In genomic region chr12:94940771-94941170, GRCh38 we compare ENCODE assay signal across 23 cellular contexts.
A peak's percentile ranks its signal among the peaks of the same experiment; 100 is the strongest.
DNase-seq lines count a peak whose midpoint lies in the region; ATAC-seq, FAIRE-seq and TF ChIP-seq lines count a peak whose summit lies in the region.
"Had no signal": no experiment of that assay in that cellular context is flagged by ENCODE, and none has a peak within 500 bp of the region (broad histone marks: within the 10 kb centered on the region; RNA-seq: fewer than 3 reads in every experiment).

No MANE protein-coding gene starts in this region.

- H3K9me3 Mint-ChIP-seq in memory B cell, result peaks cover 8% of the 10 kb centered on the region
- peaks cover 4% of the 10 kb centered on the region for H3K9me3 Mint-ChIP-seq in stimulated activated effector memory CD8-positive, alpha-beta T cell treated with anti-CD3 and anti-CD28 coated beads, Interleukin-12 subunit alpha, Interleukin-12 subunit beta, amount 100 ng/mL, for 72 hours
- H3K9me3 Mint-ChIP-seq in CD8-positive, alpha-beta T cell, result peaks cover 15% of the 10 kb centered on the region

- H3K9me3 ChIP-seq in heart right ventricle (peaks cover 0 to 4% (median 0%) of the 10 kb centered on the region in 11 donors), endothelial cell of umbilical vein (replicated peaks; ENCODE audit: control insufficient read depth, insufficient read depth, low read length) (no peaks in the 10 kb centered on the region)
- no peaks in the 10 kb centered on the region for H3K9me3 ChIP-seq in CD8-positive, alpha-beta T cell (ENCODE audit: low read length)
- H3K9me3 ChIP-seq: MG63, suprapubic skin, uterus had no signal

- peaks cover 7% of the 10 kb centered on the region for H3K36me3 Mint-ChIP-seq in memory B cell
- H3K36me3 Mint-ChIP-seq in stimulated activated effector memory CD8-positive, alpha-beta T cell treated with anti-CD3 and anti-CD28 coated beads, Interleukin-12 subunit alpha, Interleukin-12 subunit beta, amount 100 ng/mL, for 72 hours, result peaks cover 6% of the 10 kb centered on the region
- peaks cover 2% of the 10 kb centered on the region for H3K36me3 Mint-ChIP-seq in CD8-positive, alpha-beta T cell
- H3K36me3 Mint-ChIP-seq: CD4-positive, CD25-positive, alpha-beta regulatory T cell had no signal

- dilution Hi-C loops in endothelial cell of umbilical vein (cut with MboI; ENCODE audit: extremely low pct_ligation_motif_present, low sequenced_read_pairs), result no loop called here

- CTCF ChIA-PET in endothelial cell of umbilical vein (lab: Charles Lee), result interaction anchor here (1.0 to 1.6 kb wide), 3 partner anchors 10 to 14 kb away, joined by 3 to 4 read pairs (median 3); no protein-coding TSS in a partner anchor
- CTCF ChIA-PET in CD8-positive, alpha-beta T cell (lab: Charles Lee), result interaction anchor here (0.6 kb wide), 2 partner anchors 84 to 580 kb away, joined by 3 read pairs; no protein-coding TSS in a partner anchor

- no peaks in the 10 kb centered on the region for H4K20me1 ChIP-seq in endothelial cell of umbilical vein (replicated peaks; ENCODE audit: control insufficient read depth, extremely low read depth, insufficient read depth, low read length)

- POLR2A ChIA-PET in endothelial cell of umbilical vein (lab: Charles Lee), result interaction anchor here (0.6 kb wide), 1 partner anchor 109 kb away, joined by 8 read pairs; no protein-coding TSS in a partner anchor
- POLR2A ChIA-PET in CD8-positive, alpha-beta T cell (lab: Charles Lee), result no interaction called here

- 96 to 97% methylated on average over 9 of the region's 9 CpGs for WGBS in heart right ventricle, 2 donors

- ATAC-seq in heart right ventricle (peak in 4 of 8 donors; percentile 4 to 35 (median 14)), Right ventricle myocardium superior (ENCODE audit: poor library complexity) (no peak), memory B cell (ENCODE audit: low read depth) (no peak), GM21381 (IDR thresholded peaks at IDR 0.05; ENCODE audit: unreplicated experiment) (no peak)
- ATAC-seq in stimulated activated effector memory CD8-positive, alpha-beta T cell treated with anti-CD3 and anti-CD28 coated beads, Interleukin-12 subunit alpha, Interleukin-12 subunit beta, amount 100 ng/mL, for 72 hours, result no peak
- no peak for ATAC-seq in CD8-positive, alpha-beta T cell

- H3K79me2 ChIP-seq in endothelial cell of umbilical vein (ENCODE audit: control insufficient read depth, insufficient read depth, low read length), result no peaks in the 10 kb centered on the region

- TF ChIP-seq CTCF in heart right ventricle (IDR thresholded peaks at IDR 0.05) (no peak), endothelial cell of umbilical vein (IDR thresholded peaks at IDR 0.05; ENCODE audit: extremely low read depth in 1 of 2, insufficient read depth in 1 of 2, low read depth in 1 of 2, low read length in 2 of 2) (no peak)
- no peak for TF ChIP-seq CTCF in CD8-positive, alpha-beta T cell (IDR thresholded peaks at IDR 0.05)

- H3K4me2 ChIP-seq in endothelial cell of umbilical vein (ENCODE audit: insufficient read depth, low read length), result no peak overlapping the region

- H2AFZ ChIP-seq in endothelial cell of umbilical vein (ENCODE audit: low read depth, low read length), result no peak overlapping the region

- FAIRE-seq in endothelial cell of umbilical vein (lab: Jason Lieb, UNC), result no peak
- FAIRE-seq: H54, RCC 7860 had no signal

- H3K27me3 Mint-ChIP-seq in memory B cell, result no peaks in the 10 kb centered on the region
- H3K27me3 Mint-ChIP-seq in CD8-positive, alpha-beta T cell (ENCODE audit: low read depth), result no peaks in the 10 kb centered on the region
- H3K27me3 Mint-ChIP-seq: CD4-positive, CD25-positive, alpha-beta regulatory T cell; naive B cell had no signal

- intact Hi-C loops in heart right ventricle (cut with DNase I), result no loop called here
- intact Hi-C loops in Right ventricle myocardium superior (cut with DNase I), result no loop called here
- intact Hi-C loops in endothelial cell of umbilical vein (cut with micrococcal nuclease), result no loop called here
- intact Hi-C loops in CD8-positive, alpha-beta T cell (cut with DNase I, micrococcal nuclease), result no loop called here

- TF ChIP-seq POLR2A in endothelial cell of umbilical vein (IDR thresholded peaks at IDR 0.05; ENCODE audit: low read depth, low read length), result no peak

- peaks cover 0 to 23% (median 15%) of the 10 kb centered on the region in 9 donors for H3K4me1 ChIP-seq in heart right ventricle
- H3K4me1 ChIP-seq in endothelial cell of umbilical vein (ENCODE audit: control insufficient read depth, extremely low read depth, insufficient read depth, low read length), result peaks cover 13% of the 10 kb centered on the region
- peaks cover 32% of the 10 kb centered on the region for H3K4me1 ChIP-seq in CD8-positive, alpha-beta T cell (ENCODE audit: insufficient read depth, low read length)
- H3K4me1 ChIP-seq: uterus had no signal

- H3K4me3 Mint-ChIP-seq in memory B cell, result no peak overlapping the region
- no peak overlapping the region for H3K4me3 Mint-ChIP-seq in stimulated activated effector memory CD8-positive, alpha-beta T cell treated with anti-CD3 and anti-CD28 coated beads, Interleukin-12 subunit alpha, Interleukin-12 subunit beta, amount 100 ng/mL, for 72 hours
- H3K4me3 Mint-ChIP-seq in CD8-positive, alpha-beta T cell, result no peak overlapping the region
- H3K4me3 Mint-ChIP-seq: activated CD4-positive, alpha-beta T cell treated with anti-CD3 and anti-CD28 coated beads, Interleukin-2, amount 10 ng/mL, durations not matched to agents 7 days and 5 days; naive B cell; T-helper 2 cell treated with Interferon-gamma antibody and Interleukin-4, amounts not matched to agents 5 μg/mL and 100 μg/mL, for 36 hours had no signal

- H3K27ac ChIP-seq in heart right ventricle (peak overlapping the region in 7 of 10 donors; percentile 2 to 54 (median 35)), endothelial cell of umbilical vein (ENCODE audit: insufficient read depth, low read depth, low read length) (peak overlapping the region; percentile 16)
- no peak overlapping the region for H3K27ac ChIP-seq in CD8-positive, alpha-beta T cell (ENCODE audit: low read depth, low read length)
- H3K27ac ChIP-seq: cardiac muscle cell, SK-N-MC, suprapubic skin, uterus, WERI-Rb-1 had no signal

- H3K36me3 ChIP-seq in heart right ventricle (no peaks in the 10 kb centered on the region), endothelial cell of umbilical vein (ENCODE audit: control insufficient read depth in 2 of 2, extremely low read depth in 1 of 2, insufficient read depth in 2 of 2, low read length in 2 of 2) (no peaks in the 10 kb centered on the region)
- no peaks in the 10 kb centered on the region for H3K36me3 ChIP-seq in CD8-positive, alpha-beta T cell (ENCODE audit: insufficient read depth, low read length)
- H3K36me3 ChIP-seq: cardiac muscle cell, MG63, suprapubic skin, uterus, WERI-Rb-1 had no signal

- H3K27ac Mint-ChIP-seq in memory B cell, result peak overlapping the region; percentile 40
- peak overlapping the region; percentile 75 for H3K27ac Mint-ChIP-seq in stimulated activated effector memory CD8-positive, alpha-beta T cell treated with anti-CD3 and anti-CD28 coated beads, Interleukin-12 subunit alpha, Interleukin-12 subunit beta, amount 100 ng/mL, for 72 hours
- H3K27ac Mint-ChIP-seq in CD8-positive, alpha-beta T cell, result no peak overlapping the region

- H3K4me3 ChIP-seq in heart right ventricle (no peak overlapping the region), endothelial cell of umbilical vein (replicated peaks in 1 of 3; ENCODE audit: insufficient read depth in 1 of 3, low read depth in 1 of 3, low read length in 3 of 3) (no peak overlapping the region)
- no peak overlapping the region for H3K4me3 ChIP-seq in CD8-positive, alpha-beta T cell (ENCODE audit: low read depth, low read length)
- H3K4me3 ChIP-seq: cardiac muscle cell, MG63, SK-N-MC, suprapubic skin, uterus had no signal

- H3K27me3 ChIP-seq in heart right ventricle, result no peaks in the 10 kb centered on the region
- no peaks in the 10 kb centered on the region for H3K27me3 ChIP-seq in endothelial cell of umbilical vein (ENCODE audit: control insufficient read depth in 2 of 2, insufficient read depth in 2 of 2, low read length in 2 of 2)
- H3K27me3 ChIP-seq in CD8-positive, alpha-beta T cell (ENCODE audit: insufficient read depth, low read length), result no peaks in the 10 kb centered on the region
- H3K27me3 ChIP-seq: cardiac muscle cell, MG63, suprapubic skin, uterus had no signal

- no peaks in the 10 kb centered on the region for H3K9me1 ChIP-seq in endothelial cell of umbilical vein (replicated peaks; ENCODE audit: control insufficient read depth, extremely low read depth, insufficient read depth, low read length)

- H3K9ac ChIP-seq in endothelial cell of umbilical vein (replicated peaks; ENCODE audit: extremely low read depth, insufficient read depth, low read length), result no peak overlapping the region

- peaks cover 9% of the 10 kb centered on the region for H3K4me1 Mint-ChIP-seq in memory B cell
- peaks cover 62% of the 10 kb centered on the region for H3K4me1 Mint-ChIP-seq in stimulated activated effector memory CD8-positive, alpha-beta T cell treated with anti-CD3 and anti-CD28 coated beads, Interleukin-12 subunit alpha, Interleukin-12 subunit beta, amount 100 ng/mL, for 72 hours
- peaks cover 41% of the 10 kb centered on the region for H3K4me1 Mint-ChIP-seq in CD8-positive, alpha-beta T cell (ENCODE audit: low read depth)

- DNase-seq in heart right ventricle (no peak), Right ventricle myocardium superior (no peak), endothelial cell of umbilical vein (ENCODE audit: low read depth, low spot score) (no peak), memory B cell (ENCODE audit: low spot score in 2 of 2) (no peak), iPS-NIHi11 (ENCODE audit: low spot score) (no peak)
- no peak for DNase-seq in stimulated activated effector memory CD8-positive, alpha-beta T cell treated with anti-CD3 and anti-CD28 coated beads, Interleukin-12 subunit alpha, Interleukin-12 subunit beta, amount 100 ng/mL, for 72 hours (ENCODE audit: low spot score in 2 of 2)
- no peak for DNase-seq in CD8-positive, alpha-beta T cell
- DNase-seq: mesendoderm, naive B cell, NCI-H2107, NCI-H524 treated with DMSO at 0.1 percent for 48 hours, WERI-Rb-1 had no signal

- BruUV-seq in endothelial cell of umbilical vein (replicated peaks; lab: Mats Ljungman, UMichigan), result no TSS peak

TF ChIP-seq in endothelial cell of umbilical vein, 7 proteins besides CTCF, POLR2A, EP300 and RAD21 (continues in another document):
- no peak for TF ChIP-seq EZH2 (IDR thresholded peaks at IDR 0.05; ENCODE audit: borderline replicate concordance, low read depth, low read length, severe bottlenecking)
- no peak for TF ChIP-seq JUN (IDR thresholded peaks at IDR 0.05; ENCODE audit: borderline replicate concordance, insufficient read depth, insufficient read length, low read depth)
- no peak for TF ChIP-seq MYC (IDR thresholded peaks at IDR 0.05; ENCODE audit: low read depth, low read length)
- TF ChIP-seq POLR2AphosphoS5 (IDR thresholded peaks at IDR 0.05; ENCODE audit: insufficient read depth, low read depth, low read length), result no peak
- TF ChIP-seq, protein P1, sequence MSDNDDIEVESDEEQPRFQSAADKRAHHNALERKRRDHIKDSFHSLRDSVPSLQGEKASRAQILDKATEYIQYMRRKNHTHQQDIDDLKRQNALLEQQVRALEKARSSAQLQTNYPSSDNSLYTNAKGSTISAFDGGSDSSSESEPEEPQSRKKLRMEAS (IDR thresholded peaks at IDR 0.05; ENCODE audit: insufficient read depth, insufficient read length), result no peak
- no peak for TF ChIP-seq FOS (IDR thresholded peaks at IDR 0.05; ENCODE audit: borderline replicate concordance, insufficient read depth, low read length)
